ENCODE assay signal across 2 cellular contexts in genomic region chr9:93713716-93714115, GRCh38.
TF ChIP-seq lines count a peak whose summit lies in the region.

No MANE protein-coding gene starts in this region.

TF ChIP-seq in HepG2, 621 proteins besides CTCF, POLR2A, EP300 and RAD21 (continued from another document):
- TF ChIP-seq MAFF (IDR thresholded peaks at IDR 0.05; ENCODE audit: low read depth, low read length) (peak; percentile 99), ZNF678 (CRISPR knock-in tag; IDR thresholded peaks at IDR 0.05) (no peak), NR1H2 (CRISPR knock-in tag; IDR thresholded peaks at IDR 0.05; ENCODE audit: borderline replicate concordance, low read depth) (no peak), TCF12 (IDR thresholded peaks at IDR 0.05) (no peak), TCF12 (CRISPR knock-in tag; IDR thresholded peaks at IDR 0.05) (no peak), REXO4 (CRISPR knock-in tag; IDR thresholded peaks at IDR 0.05; ENCODE audit: borderline replicate concordance) (no peak), BORCS8-MEF2B (CRISPR knock-in tag; IDR thresholded peaks at IDR 0.05) (no peak), SYNCRIP (IDR thresholded peaks at IDR 0.05; ENCODE audit: insufficient read depth, low read depth, low read length) (no peak), GLI4 (CRISPR knock-in tag; IDR thresholded peaks at IDR 0.05; ENCODE audit: borderline replicate concordance) (no peak), GABPB1 (CRISPR knock-in tag; IDR thresholded peaks at IDR 0.05) (no peak), MAFK (conservative IDR thresholded peaks at IDR 0.05 in 1 of 2, IDR thresholded peaks at IDR 0.05 in 1 of 2; ENCODE audit: low read length in 2 of 2) (peak; percentile 98 to 99), DNMT3B (CRISPR knock-in tag; conservative IDR thresholded peaks at IDR 0.05) (no peak), ZNF549 (CRISPR knock-in tag; IDR thresholded peaks at IDR 0.05) (no peak)
- TF ChIP-seq, protein P1, sequence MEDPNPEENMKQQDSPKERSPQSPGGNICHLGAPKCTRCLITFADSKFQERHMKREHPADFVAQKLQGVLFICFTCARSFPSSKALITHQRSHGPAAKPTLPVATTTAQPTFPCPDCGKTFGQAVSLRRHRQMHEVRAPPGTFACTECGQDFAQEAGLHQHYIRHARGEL (CRISPR knock-in tag; IDR thresholded peaks at IDR 0.05) = no peak

TF ChIP-seq in K562, 482 proteins besides CTCF, POLR2A, EP300 and RAD21:
- TF ChIP-seq, protein P2, sequence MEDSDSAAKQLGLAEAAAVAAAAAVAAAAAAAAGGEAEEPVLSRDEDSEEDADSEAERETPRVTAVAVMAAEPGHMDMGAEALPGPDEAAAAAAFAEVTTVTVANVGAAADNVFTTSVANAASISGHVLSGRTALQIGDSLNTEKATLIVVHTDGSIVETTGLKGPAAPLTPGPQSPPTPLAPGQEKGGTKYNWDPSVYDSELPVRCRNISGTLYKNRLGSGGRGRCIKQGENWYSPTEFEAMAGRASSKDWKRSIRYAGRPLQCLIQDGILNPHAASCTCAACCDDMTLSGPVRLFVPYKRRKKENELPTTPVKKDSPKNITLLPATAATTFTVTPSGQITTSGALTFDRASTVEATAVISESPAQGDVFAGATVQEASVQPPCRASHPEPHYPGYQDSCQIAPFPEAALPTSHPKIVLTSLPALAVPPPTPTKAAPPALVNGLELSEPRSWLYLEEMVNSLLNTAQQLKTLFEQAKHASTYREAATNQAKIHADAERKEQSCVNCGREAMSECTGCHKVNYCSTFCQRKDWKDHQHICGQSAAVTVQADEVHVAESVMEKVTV (CRISPR knock-in tag; IDR thresholded peaks at IDR 0.05) = no peak
- TF ChIP-seq MAFG (tag; conservative IDR thresholded peaks at IDR 0.05) (peak; percentile 90), RFX7 (CRISPR knock-in tag; IDR thresholded peaks at IDR 0.05) (no peak), MEIS2 (IDR thresholded peaks at IDR 0.05; ENCODE audit: partially characterized antibody) (no peak), MYC (IDR thresholded peaks at IDR 0.05; ENCODE audit: low read depth, low read length) (no peak), MYC (CRISPR knock-in tag; IDR thresholded peaks at IDR 0.05; ENCODE audit: borderline replicate concordance, low read depth) (no peak), C11orf30 (IDR thresholded peaks at IDR 0.05; ENCODE audit: low read depth) (peak; percentile 93), ZFP1 (CRISPR knock-in tag; IDR thresholded peaks at IDR 0.05) (no peak), KLF1 (tag; IDR thresholded peaks at IDR 0.05) (no peak), PHF21A (IDR thresholded peaks at IDR 0.05; ENCODE audit: borderline replicate concordance, low read depth) (no peak), HNRNPL (IDR thresholded peaks at IDR 0.05; ENCODE audit: low read depth, low read length) (no peak), DNMT1 (IDR thresholded peaks at IDR 0.05) (no peak), ZNF316 (IDR thresholded peaks at IDR 0.05) (peak; percentile 97), BDP1 (IDR thresholded peaks at IDR 0.05; ENCODE audit: insufficient read depth, insufficient read length) (no peak), ILK (tag; IDR thresholded peaks at IDR 0.05; ENCODE audit: borderline replicate concordance, low read depth) (no peak), MEF2A (IDR thresholded peaks at IDR 0.05; ENCODE audit: control insufficient read depth, low read depth, low read length) (no peak), CSDE1 (IDR thresholded peaks at IDR 0.05) (no peak), FOXJ3 (CRISPR knock-in tag; IDR thresholded peaks at IDR 0.05) (no peak), MAFF (IDR thresholded peaks at IDR 0.05; ENCODE audit: low read length) (peak; percentile 97), MAFK (IDR thresholded peaks at IDR 0.05; ENCODE audit: low read length) (peak; percentile 97), RBM15 (IDR thresholded peaks at IDR 0.05; ENCODE audit: insufficient read depth, low read length) (no peak), TAF7 (tag; IDR thresholded peaks at IDR 0.05) (no peak), GABPB1 (CRISPR knock-in tag; IDR thresholded peaks at IDR 0.05) (no peak), SP1 (CRISPR knock-in tag; IDR thresholded peaks at IDR 0.05) (no peak)
- TF ChIP-seq, protein P3, sequence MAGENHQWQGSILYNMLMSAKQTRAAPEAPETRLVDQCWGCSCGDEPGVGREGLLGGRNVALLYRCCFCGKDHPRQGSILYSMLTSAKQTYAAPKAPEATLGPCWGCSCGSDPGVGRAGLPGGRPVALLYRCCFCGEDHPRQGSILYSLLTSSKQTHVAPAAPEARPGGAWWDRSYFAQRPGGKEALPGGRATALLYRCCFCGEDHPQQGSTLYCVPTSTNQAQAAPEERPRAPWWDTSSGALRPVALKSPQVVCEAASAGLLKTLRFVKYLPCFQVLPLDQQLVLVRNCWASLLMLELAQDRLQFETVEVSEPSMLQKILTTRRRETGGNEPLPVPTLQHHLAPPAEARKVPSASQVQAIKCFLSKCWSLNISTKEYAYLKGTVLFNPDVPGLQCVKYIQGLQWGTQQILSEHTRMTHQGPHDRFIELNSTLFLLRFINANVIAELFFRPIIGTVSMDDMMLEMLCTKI (IDR thresholded peaks at IDR 0.05; ENCODE audit: partially characterized antibody) = no peak
